1 cellular context compared by ENCODE assay signal in the genomic region with DNA sequence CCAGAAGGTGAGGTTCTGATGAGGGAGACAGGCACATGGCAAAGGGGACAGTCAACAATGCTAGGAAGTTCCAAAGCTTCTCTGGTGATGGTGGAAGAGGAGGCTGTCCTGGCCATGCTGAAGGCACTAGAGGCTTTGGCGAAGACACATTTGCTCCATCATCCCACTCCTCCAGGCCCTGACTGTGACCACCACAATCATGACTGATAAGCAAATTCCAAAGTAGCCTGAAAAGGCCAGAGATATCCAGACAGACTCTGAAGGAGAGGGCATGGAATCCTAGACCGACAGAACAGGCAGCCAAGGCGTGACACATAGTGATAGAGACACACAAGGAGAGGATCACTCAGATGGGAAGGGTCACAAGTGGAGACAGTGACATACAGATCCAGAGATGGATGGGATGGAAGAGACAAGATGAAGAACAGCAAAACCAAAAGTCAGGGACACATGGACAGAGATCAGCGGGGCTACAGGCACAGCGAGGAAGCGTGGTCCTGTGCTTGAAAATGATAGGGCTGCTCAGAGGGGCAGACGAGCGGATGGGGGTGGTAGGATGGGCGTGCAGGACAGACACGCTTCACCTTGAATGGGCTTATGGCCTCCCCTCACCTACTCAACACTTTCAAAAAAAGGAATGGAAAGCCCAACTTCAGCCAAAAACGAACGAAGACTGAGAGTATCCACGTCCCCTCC.
TF ChIP-seq lines count a peak whose summit lies in the region.

No MANE protein-coding gene starts in this region.

TF ChIP-seq in GM12891, 5 proteins besides CTCF, POLR2A, EP300 and RAD21:
- TF ChIP-seq POLR2AphosphoS5 (IDR thresholded peaks at IDR 0.05; ENCODE audit: low read depth, low read length) = no peak
- no peak for TF ChIP-seq POU2F2 (IDR thresholded peaks at IDR 0.05; ENCODE audit: low read depth, low read length)
- no peak for TF ChIP-seq TAF1 (IDR thresholded peaks at IDR 0.05; ENCODE audit: low read depth, low read length)
- TF ChIP-seq SPI1 (IDR thresholded peaks at IDR 0.05; ENCODE audit: low read depth, low read length) = no peak
- no peak for TF ChIP-seq PAX5 (IDR thresholded peaks at IDR 0.05; ENCODE audit: insufficient read depth, low read length, severe bottlenecking)
